In the genomic region with DNA sequence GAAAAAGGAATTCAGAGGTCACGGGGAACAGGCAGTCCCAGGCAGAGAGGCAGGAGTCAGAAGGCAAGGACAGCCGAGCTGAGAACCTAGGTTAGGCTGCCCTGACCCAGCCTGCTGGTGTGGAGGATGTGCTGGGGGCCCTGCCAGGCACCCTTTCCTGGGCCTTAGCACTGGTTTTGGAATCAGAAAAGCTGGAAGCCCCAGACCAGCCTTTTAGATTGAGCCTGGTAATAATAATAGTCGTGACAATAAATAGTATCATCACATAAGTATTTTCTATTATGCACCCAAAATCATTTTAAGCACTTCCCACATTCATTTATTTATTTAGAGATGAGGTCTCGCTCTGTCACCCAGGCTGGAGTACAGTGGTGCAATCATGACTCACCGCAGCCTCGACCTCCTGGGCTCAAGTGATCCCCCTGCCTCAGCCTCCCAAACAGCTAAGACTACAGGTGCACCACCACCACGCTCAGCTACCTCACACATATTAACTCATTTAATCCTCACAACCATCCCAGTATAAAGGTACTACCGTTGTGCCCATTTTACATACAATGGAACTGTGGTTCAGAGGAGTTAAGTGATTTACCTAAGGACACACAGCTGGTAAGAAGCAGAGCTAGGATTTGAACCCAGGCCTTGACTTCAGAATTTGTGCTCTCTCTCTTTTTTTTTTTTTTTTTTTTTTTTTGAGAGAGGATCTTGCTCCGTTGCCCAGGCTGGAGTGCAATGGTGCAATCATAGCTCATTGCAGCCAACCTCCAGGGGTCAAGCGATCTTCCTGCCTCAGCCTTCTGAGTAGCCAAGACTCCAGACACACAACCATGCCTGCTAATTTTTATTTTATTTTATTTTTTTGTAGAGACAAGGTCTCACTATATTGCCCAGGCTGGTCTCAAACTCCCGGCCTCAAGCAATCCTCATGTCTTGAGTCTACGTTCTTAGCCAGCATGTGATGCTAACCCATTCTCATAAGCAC, we compare ENCODE assay signal across 11 cellular contexts. TPM values are rescaled to one million over a fixed set of nuclear protein-coding genes. Genes with fewer than 3 reads are reported as not detected.
DNase-seq lines count a peak whose midpoint lies in the region; ATAC-seq and TF ChIP-seq lines count a peak whose summit lies in the region.
"Had no signal": no experiment of that assay in that cellular context is flagged by ENCODE, and none has a peak within 500 bp of the region (broad histone marks: within the 10 kb centered on the region; RNA-seq: fewer than 3 reads in every experiment).

No MANE protein-coding gene starts in this region.

- H3K27me3 ChIP-seq in right atrium auricular region (no peaks in the 10 kb centered on the region), skeletal muscle satellite cell (ENCODE audit: control insufficient read depth, insufficient read depth, low read length) (no peaks in the 10 kb centered on the region)
- H3K27me3 ChIP-seq in CD4-positive, alpha-beta T cell (ENCODE audit: control insufficient read depth, insufficient read depth, low read length) = no peaks in the 10 kb centered on the region

- intact Hi-C loops in CD4-positive, alpha-beta T cell (cut with DNase I, micrococcal nuclease) = no loop called here

- no peak overlapping the region for H3K4me3 ChIP-seq in right atrium auricular region
- H3K4me3 ChIP-seq in skeletal muscle satellite cell (ENCODE audit: low read length) = peak overlapping the region; percentile 13

- H3K4me2 ChIP-seq in skeletal muscle satellite cell (ENCODE audit: low read length) = peak overlapping the region; percentile 55

- no peak for TF ChIP-seq CTCF in right atrium auricular region (IDR thresholded peaks at IDR 0.05)
- TF ChIP-seq CTCF in CD4-positive, alpha-beta T cell (IDR thresholded peaks at IDR 0.05) = no peak

- H3K9me3 ChIP-seq in right atrium auricular region (no peaks in the 10 kb centered on the region), skeletal muscle satellite cell (replicated peaks; ENCODE audit: low read length) (no peaks in the 10 kb centered on the region)
- H3K9me3 ChIP-seq in CD4-positive, alpha-beta T cell (ENCODE audit: control insufficient read depth, low read length) = no peaks in the 10 kb centered on the region

- 79 to 86% (median 80%) methylated on average over 12 of the region's 12 CpGs for WGBS in adipose tissue, 3 donors

- peaks cover 0 to 8% of the 10 kb centered on the region in 2 donors for H3K27me3 Mint-ChIP-seq in natural killer cell treated with Interleukin-12 subunit alpha and Interleukin-12 subunit beta and Interleukin-15 and Interleukin-18, amount 100 ng/mL, for 72 hours
- H3K27me3 Mint-ChIP-seq in CD4-positive, alpha-beta T cell = peaks cover 14% of the 10 kb centered on the region

- peak overlapping the region in 1 of 2 donors; percentile 55 for H3K27ac Mint-ChIP-seq in natural killer cell treated with Interleukin-12 subunit alpha and Interleukin-12 subunit beta and Interleukin-15 and Interleukin-18, amount 100 ng/mL, for 72 hours
- H3K27ac Mint-ChIP-seq in CD4-positive, alpha-beta T cell = no peak overlapping the region
- H3K27ac Mint-ChIP-seq: activated CD4-positive, alpha-beta memory T cell treated with anti-CD3 and anti-CD28 coated beads for 36 hours had no signal

- H3K9ac ChIP-seq in skeletal muscle satellite cell (ENCODE audit: low read depth, low read length) = peak overlapping the region; percentile 81

- H3K36me3 ChIP-seq in right atrium auricular region (peaks cover 99% of the 10 kb centered on the region), skeletal muscle satellite cell (ENCODE audit: insufficient read depth, low read length) (peaks cover 8% of the 10 kb centered on the region)

- peaks cover 9 to 11% of the 10 kb centered on the region in 2 donors for H3K4me1 Mint-ChIP-seq in natural killer cell treated with Interleukin-12 subunit alpha and Interleukin-12 subunit beta and Interleukin-15 and Interleukin-18, amount 100 ng/mL, for 72 hours (ENCODE audit: low read depth in 2 of 2)
- no peaks in the 10 kb centered on the region for H3K4me1 Mint-ChIP-seq in CD4-positive, alpha-beta T cell (ENCODE audit: low read depth)

- DNase-seq in ELR (ENCODE audit: low read depth) (peak; percentile 88), right atrium auricular region (ENCODE audit: low spot score) (no peak), HT-29 (ENCODE audit: low spot score) (no peak)
- DNase-seq in stimulated activated CD4-positive, alpha-beta T cell treated with anti-CD3 and anti-CD28 coated beads, Interleukin-12 subunit alpha, Interleukin-12 subunit beta, amount 100 ng/mL, for 4 hours = no peak
- no peak for DNase-seq in natural killer cell treated with Interleukin-12 subunit alpha and Interleukin-12 subunit beta and Interleukin-15 and Interleukin-18, amount 100 ng/mL, for 72 hours (ENCODE audit: low spot score)
- DNase-seq in CD4-positive, alpha-beta T cell = no peak
- DNase-seq: activated CD4-positive, alpha-beta memory T cell treated with anti-CD3 and anti-CD28 coated beads for 36 hours; H7; SHP77 treated with DMSO at 0.1 percent for 48 hours had no signal

- CTCF ChIA-PET in CD4-positive, alpha-beta T cell (lab: Charles Lee) = no interaction called here

- H3K4me3 Mint-ChIP-seq in natural killer cell treated with Interleukin-12 subunit alpha and Interleukin-12 subunit beta and Interleukin-15 and Interleukin-18, amount 100 ng/mL, for 72 hours = no peak overlapping the region
- no peak overlapping the region for H3K4me3 Mint-ChIP-seq in CD4-positive, alpha-beta T cell
- H3K4me3 Mint-ChIP-seq: activated CD4-positive, alpha-beta memory T cell treated with anti-CD3 and anti-CD28 coated beads for 36 hours had no signal

- H3K4me1 ChIP-seq in right atrium auricular region = peaks cover 0 to 41% of the 10 kb centered on the region in 2 donors
- peaks cover 26% of the 10 kb centered on the region for H3K4me1 ChIP-seq in skeletal muscle satellite cell (ENCODE audit: control insufficient read depth, insufficient read depth, low read length)

- H3K27ac ChIP-seq in adipose tissue (ENCODE audit: low read depth, low read length) = peak overlapping the region; percentile 23
- peak overlapping the region; percentile 83 to 84 for H3K27ac ChIP-seq in right atrium auricular region
- H3K27ac ChIP-seq in CD4-positive, alpha-beta T cell (ENCODE audit: low read depth, low read length) = no peak overlapping the region

- POLR2A ChIA-PET in CD4-positive, alpha-beta T cell (lab: Charles Lee) = no interaction called here

- H3K36me3 Mint-ChIP-seq in natural killer cell treated with Interleukin-12 subunit alpha and Interleukin-12 subunit beta and Interleukin-15 and Interleukin-18, amount 100 ng/mL, for 72 hours = no peaks in the 10 kb centered on the region
- H3K36me3 Mint-ChIP-seq in CD4-positive, alpha-beta T cell (ENCODE audit: low read depth) = no peaks in the 10 kb centered on the region
- H3K36me3 Mint-ChIP-seq: activated CD4-positive, alpha-beta memory T cell treated with anti-CD3 and anti-CD28 coated beads for 36 hours had no signal

- no peaks in the 10 kb centered on the region for H3K9me3 Mint-ChIP-seq in natural killer cell treated with Interleukin-12 subunit alpha and Interleukin-12 subunit beta and Interleukin-15 and Interleukin-18, amount 100 ng/mL, for 72 hours
- no peaks in the 10 kb centered on the region for H3K9me3 Mint-ChIP-seq in CD4-positive, alpha-beta T cell
- H3K9me3 Mint-ChIP-seq: activated CD4-positive, alpha-beta memory T cell treated with anti-CD3 and anti-CD28 coated beads for 36 hours had no signal

- ATAC-seq in natural killer cell treated with Interleukin-12 subunit alpha and Interleukin-12 subunit beta and Interleukin-15 and Interleukin-18, amount 100 ng/mL, for 72 hours = no peak
- no peak for ATAC-seq in CD4-positive, alpha-beta T cell (ENCODE audit: poor library complexity)

RNA-seq across cellular contexts. Expression of a gene that starts 19.7 kb away (rescaled TPM):
- 10 to 100 TPM; 12.7 to 53.1 (median 49.4) TPM for polyA plus RNA-seq in adipose tissue
- 1,000 to 10,000 TPM in 1 of 2 donors, 100 to 1,000 TPM in 1; 680 to 1,303 TPM for total RNA-seq in right atrium auricular region
- total RNA-seq in skeletal muscle satellite cell (2012; rRNA removed) = 1.8 and 4.2 TPM in 2 replicates
- total RNA-seq in HT-29 (2014; rRNA removed; shearing (Covaris generic)) = 253 and 254 TPM in 2 replicates
- total RNA-seq in natural killer cell treated with Interleukin-12 subunit alpha and Interleukin-12 subunit beta and Interleukin-15 and Interleukin-18, amount 100 ng/mL, for 72 hours = 1 to 10 TPM in 1 of 2 donors, under 1 TPM in 1; 0.81 to 2.4 TPM
- total RNA-seq in CD4-positive, alpha-beta T cell = under 1 TPM; 0.06 to 0.27 TPM
- total RNA-seq: activated CD4-positive, alpha-beta memory T cell treated with anti-CD3 and anti-CD28 coated beads for 36 hours had no signal

Comparison
In these comparisons a context has a peak if more than half of its experiments do, and no peak if none do; other contexts are left out.
1. RNA of a gene that starts 19.7 kb away (total RNA-seq): 680 to 1,303 TPM in right atrium auricular region and 253 to 254 TPM in HT-29; 0.81 to 2.4 TPM in natural killer cell treated with Interleukin-12 subunit alpha and Interleukin-12 subunit beta and Interleukin-15 and Interleukin-18, amount 100 ng/mL, for 72 hours and 0.06 to 0.27 TPM in CD4-positive, alpha-beta T cell; every median in the first group is over 10 times any median in the second.